1 cellular context compared by ENCODE assay signal in the genomic region with DNA sequence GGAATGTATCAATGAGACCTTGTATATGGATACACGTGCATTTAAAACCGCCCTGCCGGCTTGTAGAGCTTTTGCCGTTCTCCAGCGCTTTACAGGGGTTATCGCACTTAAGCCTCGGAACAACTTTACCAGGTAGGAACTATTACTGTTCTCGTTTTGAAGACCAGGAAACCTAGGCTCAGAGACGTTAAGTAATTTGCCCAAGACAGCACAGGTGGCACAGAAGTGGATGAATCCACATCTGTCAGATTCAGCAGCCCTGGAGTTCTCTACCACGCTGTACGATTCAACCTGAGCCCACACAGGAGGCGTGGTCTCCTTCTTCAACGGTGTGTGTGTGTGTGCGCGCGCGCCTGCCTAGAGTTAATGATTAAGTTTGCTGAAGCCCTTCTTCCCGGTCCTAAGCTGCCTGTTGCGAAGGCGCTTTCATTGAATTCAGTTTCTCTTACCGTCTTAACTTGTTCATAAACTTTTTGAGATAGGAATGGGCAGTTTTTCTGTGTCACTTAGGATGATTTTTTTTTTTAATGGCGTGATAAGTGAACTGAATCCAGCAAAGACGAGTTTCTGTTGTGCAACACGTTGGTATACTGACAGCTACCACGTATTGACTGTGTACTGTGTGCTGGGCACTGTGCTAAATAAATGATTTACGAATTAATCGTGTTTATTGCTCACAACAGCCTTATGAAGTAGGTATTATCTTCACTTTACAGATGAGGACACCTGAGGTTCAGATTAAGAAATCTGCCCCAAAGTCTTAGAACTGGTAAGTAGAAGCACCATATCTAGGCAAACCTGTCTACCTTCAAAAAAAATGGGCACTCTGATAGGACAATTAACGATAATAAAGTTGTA.
TF ChIP-seq lines count a peak whose summit lies in the region.

No MANE protein-coding gene starts in this region.

TF ChIP-seq in K562, 482 proteins besides CTCF, POLR2A, EP300 and RAD21 (continued from another document and continues in another):
- TF ChIP-seq, protein P1, sequence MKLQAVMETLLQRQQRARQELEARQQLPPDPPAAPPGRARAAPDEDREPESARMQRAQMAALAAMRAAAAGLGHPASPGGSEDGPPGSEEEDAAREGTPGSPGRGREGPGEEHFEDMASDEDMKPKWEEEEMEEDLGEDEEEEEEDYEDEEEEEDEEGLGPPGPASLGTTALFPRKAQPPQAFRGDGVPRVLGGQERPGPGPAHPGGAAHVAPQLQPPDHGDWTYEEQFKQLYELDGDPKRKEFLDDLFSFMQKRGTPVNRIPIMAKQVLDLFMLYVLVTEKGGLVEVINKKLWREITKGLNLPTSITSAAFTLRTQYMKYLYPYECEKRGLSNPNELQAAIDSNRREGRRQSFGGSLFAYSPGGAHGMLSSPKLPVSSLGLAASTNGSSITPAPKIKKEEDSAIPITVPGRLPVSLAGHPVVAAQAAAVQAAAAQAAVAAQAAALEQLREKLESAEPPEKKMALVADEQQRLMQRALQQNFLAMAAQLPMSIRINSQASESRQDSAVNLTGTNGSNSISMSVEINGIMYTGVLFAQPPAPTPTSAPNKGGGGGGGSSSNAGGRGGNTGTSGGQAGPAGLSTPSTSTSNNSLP (IDR thresholded peaks at IDR 0.05; ENCODE audit: borderline replicate concordance, low read depth, low read length), result no peak
- no peak for TF ChIP-seq NR2C1 (IDR thresholded peaks at IDR 0.05)
- no peak for TF ChIP-seq NR2C1 (tag; IDR thresholded peaks at IDR 0.05)
- no peak for TF ChIP-seq DPF2 (IDR thresholded peaks at IDR 0.05)
- no peak for TF ChIP-seq RHOXF2B (CRISPR knock-in tag; conservative IDR thresholded peaks at IDR 0.05)
- no peak for TF ChIP-seq BDP1 (IDR thresholded peaks at IDR 0.05; ENCODE audit: insufficient read depth, insufficient read length)
- TF ChIP-seq, protein P2, sequence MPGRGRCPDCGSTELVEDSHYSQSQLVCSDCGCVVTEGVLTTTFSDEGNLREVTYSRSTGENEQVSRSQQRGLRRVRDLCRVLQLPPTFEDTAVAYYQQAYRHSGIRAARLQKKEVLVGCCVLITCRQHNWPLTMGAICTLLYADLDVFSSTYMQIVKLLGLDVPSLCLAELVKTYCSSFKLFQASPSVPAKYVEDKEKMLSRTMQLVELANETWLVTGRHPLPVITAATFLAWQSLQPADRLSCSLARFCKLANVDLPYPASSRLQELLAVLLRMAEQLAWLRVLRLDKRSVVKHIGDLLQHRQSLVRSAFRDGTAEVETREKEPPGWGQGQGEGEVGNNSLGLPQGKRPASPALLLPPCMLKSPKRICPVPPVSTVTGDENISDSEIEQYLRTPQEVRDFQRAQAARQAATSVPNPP (IDR thresholded peaks at IDR 0.05; ENCODE audit: borderline replicate concordance, insufficient read depth, insufficient read length), result no peak
- peak; percentile 7 for TF ChIP-seq TAF9B (IDR thresholded peaks at IDR 0.05; ENCODE audit: partially characterized antibody)
- TF ChIP-seq, protein P3, sequence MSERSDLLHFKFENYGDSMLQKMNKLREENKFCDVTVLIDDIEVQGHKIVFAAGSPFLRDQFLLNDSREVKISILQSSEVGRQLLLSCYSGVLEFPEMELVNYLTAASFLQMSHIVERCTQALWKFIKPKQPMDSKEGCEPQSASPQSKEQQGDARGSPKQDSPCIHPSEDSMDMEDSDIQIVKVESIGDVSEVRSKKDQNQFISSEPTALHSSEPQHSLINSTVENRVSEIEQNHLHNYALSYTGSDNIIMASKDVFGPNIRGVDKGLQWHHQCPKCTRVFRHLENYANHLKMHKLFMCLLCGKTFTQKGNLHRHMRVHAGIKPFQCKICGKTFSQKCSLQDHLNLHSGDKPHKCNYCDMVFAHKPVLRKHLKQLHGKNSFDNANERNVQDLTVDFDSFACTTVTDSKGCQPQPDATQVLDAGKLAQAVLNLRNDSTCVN (CRISPR knock-in tag; IDR thresholded peaks at IDR 0.05), result no peak
- TF ChIP-seq, protein P4, sequence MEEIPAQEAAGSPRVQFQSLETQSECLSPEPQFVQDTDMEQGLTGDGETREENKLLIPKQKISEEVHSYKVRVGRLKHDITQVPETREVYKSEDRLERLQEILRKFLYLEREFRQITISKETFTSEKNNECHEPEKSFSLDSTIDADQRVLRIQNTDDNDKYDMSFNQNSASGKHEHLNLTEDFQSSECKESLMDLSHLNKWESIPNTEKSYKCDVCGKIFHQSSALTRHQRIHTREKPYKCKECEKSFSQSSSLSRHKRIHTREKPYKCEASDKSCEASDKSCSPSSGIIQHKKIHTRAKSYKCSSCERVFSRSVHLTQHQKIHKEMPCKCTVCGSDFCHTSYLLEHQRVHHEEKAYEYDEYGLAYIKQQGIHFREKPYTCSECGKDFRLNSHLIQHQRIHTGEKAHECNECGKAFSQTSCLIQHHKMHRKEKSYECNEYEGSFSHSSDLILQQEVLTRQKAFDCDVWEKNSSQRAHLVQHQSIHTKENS (CRISPR knock-in tag; IDR thresholded peaks at IDR 0.05), result no peak
- TF ChIP-seq, protein P5, sequence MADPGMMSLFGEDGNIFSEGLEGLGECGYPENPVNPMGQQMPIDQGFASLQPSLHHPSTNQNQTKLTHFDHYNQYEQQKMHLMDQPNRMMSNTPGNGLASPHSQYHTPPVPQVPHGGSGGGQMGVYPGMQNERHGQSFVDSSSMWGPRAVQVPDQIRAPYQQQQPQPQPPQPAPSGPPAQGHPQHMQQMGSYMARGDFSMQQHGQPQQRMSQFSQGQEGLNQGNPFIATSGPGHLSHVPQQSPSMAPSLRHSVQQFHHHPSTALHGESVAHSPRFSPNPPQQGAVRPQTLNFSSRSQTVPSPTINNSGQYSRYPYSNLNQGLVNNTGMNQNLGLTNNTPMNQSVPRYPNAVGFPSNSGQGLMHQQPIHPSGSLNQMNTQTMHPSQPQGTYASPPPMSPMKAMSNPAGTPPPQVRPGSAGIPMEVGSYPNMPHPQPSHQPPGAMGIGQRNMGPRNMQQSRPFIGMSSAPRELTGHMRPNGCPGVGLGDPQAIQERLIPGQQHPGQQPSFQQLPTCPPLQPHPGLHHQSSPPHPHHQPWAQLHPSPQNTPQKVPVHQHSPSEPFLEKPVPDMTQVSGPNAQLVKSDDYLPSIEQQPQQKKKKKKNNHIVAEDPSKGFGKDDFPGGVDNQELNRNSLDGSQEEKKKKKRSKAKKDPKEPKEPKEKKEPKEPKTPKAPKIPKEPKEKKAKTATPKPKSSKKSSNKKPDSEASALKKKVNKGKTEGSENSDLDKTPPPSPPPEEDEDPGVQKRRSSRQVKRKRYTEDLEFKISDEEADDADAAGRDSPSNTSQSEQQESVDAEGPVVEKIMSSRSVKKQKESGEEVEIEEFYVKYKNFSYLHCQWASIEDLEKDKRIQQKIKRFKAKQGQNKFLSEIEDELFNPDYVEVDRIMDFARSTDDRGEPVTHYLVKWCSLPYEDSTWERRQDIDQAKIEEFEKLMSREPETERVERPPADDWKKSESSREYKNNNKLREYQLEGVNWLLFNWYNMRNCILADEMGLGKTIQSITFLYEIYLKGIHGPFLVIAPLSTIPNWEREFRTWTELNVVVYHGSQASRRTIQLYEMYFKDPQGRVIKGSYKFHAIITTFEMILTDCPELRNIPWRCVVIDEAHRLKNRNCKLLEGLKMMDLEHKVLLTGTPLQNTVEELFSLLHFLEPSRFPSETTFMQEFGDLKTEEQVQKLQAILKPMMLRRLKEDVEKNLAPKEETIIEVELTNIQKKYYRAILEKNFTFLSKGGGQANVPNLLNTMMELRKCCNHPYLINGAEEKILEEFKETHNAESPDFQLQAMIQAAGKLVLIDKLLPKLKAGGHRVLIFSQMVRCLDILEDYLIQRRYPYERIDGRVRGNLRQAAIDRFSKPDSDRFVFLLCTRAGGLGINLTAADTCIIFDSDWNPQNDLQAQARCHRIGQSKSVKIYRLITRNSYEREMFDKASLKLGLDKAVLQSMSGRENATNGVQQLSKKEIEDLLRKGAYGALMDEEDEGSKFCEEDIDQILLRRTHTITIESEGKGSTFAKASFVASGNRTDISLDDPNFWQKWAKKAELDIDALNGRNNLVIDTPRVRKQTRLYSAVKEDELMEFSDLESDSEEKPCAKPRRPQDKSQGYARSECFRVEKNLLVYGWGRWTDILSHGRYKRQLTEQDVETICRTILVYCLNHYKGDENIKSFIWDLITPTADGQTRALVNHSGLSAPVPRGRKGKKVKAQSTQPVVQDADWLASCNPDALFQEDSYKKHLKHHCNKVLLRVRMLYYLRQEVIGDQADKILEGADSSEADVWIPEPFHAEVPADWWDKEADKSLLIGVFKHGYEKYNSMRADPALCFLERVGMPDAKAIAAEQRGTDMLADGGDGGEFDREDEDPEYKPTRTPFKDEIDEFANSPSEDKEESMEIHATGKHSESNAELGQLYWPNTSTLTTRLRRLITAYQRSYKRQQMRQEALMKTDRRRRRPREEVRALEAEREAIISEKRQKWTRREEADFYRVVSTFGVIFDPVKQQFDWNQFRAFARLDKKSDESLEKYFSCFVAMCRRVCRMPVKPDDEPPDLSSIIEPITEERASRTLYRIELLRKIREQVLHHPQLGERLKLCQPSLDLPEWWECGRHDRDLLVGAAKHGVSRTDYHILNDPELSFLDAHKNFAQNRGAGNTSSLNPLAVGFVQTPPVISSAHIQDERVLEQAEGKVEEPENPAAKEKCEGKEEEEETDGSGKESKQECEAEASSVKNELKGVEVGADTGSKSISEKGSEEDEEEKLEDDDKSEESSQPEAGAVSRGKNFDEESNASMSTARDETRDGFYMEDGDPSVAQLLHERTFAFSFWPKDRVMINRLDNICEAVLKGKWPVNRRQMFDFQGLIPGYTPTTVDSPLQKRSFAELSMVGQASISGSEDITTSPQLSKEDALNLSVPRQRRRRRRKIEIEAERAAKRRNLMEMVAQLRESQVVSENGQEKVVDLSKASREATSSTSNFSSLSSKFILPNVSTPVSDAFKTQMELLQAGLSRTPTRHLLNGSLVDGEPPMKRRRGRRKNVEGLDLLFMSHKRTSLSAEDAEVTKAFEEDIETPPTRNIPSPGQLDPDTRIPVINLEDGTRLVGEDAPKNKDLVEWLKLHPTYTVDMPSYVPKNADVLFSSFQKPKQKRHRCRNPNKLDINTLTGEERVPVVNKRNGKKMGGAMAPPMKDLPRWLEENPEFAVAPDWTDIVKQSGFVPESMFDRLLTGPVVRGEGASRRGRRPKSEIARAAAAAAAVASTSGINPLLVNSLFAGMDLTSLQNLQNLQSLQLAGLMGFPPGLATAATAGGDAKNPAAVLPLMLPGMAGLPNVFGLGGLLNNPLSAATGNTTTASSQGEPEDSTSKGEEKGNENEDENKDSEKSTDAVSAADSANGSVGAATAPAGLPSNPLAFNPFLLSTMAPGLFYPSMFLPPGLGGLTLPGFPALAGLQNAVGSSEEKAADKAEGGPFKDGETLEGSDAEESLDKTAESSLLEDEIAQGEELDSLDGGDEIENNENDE (IDR thresholded peaks at IDR 0.05; ENCODE audit: low read depth, low read length), result no peak
- TF ChIP-seq ZNF445 (CRISPR knock-in tag; IDR thresholded peaks at IDR 0.05; ENCODE audit: low read depth), result no peak
- 0 out of 2 replicates have a peak, but pooled peaks have one; percentile 34 for TF ChIP-seq ERF (CRISPR knock-in tag; IDR thresholded peaks at IDR 0.05)
- TF ChIP-seq KDM4B (IDR thresholded peaks at IDR 0.05; ENCODE audit: borderline replicate concordance in 2 of 2, low read depth in 1 of 2), result no peak
- no peak for TF ChIP-seq ZZZ3 (IDR thresholded peaks at IDR 0.05)
- TF ChIP-seq ZFP36 (IDR thresholded peaks at IDR 0.05; ENCODE audit: low read depth, low read length, partially characterized antibody), result peak; percentile 57
- TF ChIP-seq ELF4 (CRISPR knock-in tag; IDR thresholded peaks at IDR 0.05), result no peak
- no peak for TF ChIP-seq ZC3H8 (IDR thresholded peaks at IDR 0.05)
- TF ChIP-seq ZKSCAN3 (CRISPR knock-in tag; IDR thresholded peaks at IDR 0.05), result no peak
- TF ChIP-seq FOXP1 (CRISPR knock-in tag; IDR thresholded peaks at IDR 0.05), result no peak
- TF ChIP-seq ZNF75A (CRISPR knock-in tag; IDR thresholded peaks at IDR 0.05), result no peak
- TF ChIP-seq SETDB1 (IDR thresholded peaks at IDR 0.05; ENCODE audit: low read length), result no peak
- no peak for TF ChIP-seq ZNF316 (IDR thresholded peaks at IDR 0.05)
- TF ChIP-seq ZBED1 (IDR thresholded peaks at IDR 0.05), result no peak
- no peak for TF ChIP-seq NFE2L1 (tag; IDR thresholded peaks at IDR 0.05; ENCODE audit: borderline replicate concordance, low read depth)
- TF ChIP-seq, protein P6, sequence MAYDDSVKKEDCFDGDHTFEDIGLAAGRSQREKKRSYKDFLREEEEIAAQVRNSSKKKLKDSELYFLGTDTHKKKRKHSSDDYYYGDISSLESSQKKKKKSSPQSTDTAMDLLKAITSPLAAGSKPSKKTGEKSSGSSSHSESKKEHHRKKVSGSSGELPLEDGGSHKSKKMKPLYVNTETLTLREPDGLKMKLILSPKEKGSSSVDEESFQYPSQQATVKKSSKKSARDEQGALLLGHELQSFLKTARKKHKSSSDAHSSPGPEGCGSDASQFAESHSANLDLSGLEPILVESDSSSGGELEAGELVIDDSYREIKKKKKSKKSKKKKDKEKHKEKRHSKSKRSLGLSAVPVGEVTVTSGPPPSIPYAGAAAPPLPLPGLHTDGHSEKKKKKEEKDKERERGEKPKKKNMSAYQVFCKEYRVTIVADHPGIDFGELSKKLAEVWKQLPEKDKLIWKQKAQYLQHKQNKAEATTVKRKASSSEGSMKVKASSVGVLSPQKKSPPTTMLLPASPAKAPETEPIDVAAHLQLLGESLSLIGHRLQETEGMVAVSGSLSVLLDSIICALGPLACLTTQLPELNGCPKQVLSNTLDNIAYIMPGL (CRISPR knock-in tag; IDR thresholded peaks at IDR 0.05), result no peak
- TF ChIP-seq HSF4 (CRISPR knock-in tag; IDR thresholded peaks at IDR 0.05; ENCODE audit: borderline replicate concordance), result no peak
- TF ChIP-seq CREM (IDR thresholded peaks at IDR 0.05; ENCODE audit: low read depth), result peak; percentile 32; the same call in 1 of the 2 replicates
- TF ChIP-seq, protein P7, sequence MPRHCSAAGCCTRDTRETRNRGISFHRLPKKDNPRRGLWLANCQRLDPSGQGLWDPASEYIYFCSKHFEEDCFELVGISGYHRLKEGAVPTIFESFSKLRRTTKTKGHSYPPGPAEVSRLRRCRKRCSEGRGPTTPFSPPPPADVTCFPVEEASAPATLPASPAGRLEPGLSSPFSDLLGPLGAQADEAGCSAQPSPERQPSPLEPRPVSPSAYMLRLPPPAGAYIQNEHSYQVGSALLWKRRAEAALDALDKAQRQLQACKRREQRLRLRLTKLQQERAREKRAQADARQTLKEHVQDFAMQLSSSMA (CRISPR knock-in tag; IDR thresholded peaks at IDR 0.05), result no peak
- no peak for TF ChIP-seq ZNF274 (IDR thresholded peaks at IDR 0.05; ENCODE audit: borderline replicate concordance, low read depth, low read length)
- TF ChIP-seq, protein P8, sequence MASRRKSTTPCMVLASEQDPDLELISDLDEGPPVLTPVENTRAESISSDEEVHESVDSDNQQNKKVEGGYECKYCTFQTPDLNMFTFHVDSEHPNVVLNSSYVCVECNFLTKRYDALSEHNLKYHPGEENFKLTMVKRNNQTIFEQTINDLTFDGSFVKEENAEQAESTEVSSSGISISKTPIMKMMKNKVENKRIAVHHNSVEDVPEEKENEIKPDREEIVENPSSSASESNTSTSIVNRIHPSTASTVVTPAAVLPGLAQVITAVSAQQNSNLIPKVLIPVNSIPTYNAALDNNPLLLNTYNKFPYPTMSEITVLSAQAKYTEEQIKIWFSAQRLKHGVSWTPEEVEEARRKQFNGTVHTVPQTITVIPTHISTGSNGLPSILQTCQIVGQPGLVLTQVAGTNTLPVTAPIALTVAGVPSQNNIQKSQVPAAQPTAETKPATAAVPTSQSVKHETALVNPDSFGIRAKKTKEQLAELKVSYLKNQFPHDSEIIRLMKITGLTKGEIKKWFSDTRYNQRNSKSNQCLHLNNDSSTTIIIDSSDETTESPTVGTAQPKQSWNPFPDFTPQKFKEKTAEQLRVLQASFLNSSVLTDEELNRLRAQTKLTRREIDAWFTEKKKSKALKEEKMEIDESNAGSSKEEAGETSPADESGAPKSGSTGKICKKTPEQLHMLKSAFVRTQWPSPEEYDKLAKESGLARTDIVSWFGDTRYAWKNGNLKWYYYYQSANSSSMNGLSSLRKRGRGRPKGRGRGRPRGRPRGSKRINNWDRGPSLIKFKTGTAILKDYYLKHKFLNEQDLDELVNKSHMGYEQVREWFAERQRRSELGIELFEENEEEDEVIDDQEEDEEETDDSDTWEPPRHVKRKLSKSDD (conservative IDR thresholded peaks at IDR 0.05; ENCODE audit: low read length), result no peak
- TF ChIP-seq JUN (IDR thresholded peaks at IDR 0.05; ENCODE audit: borderline replicate concordance, low read depth, low read length), result no peak
- no peak for TF ChIP-seq JUN (CRISPR knock-in tag; IDR thresholded peaks at IDR 0.05; ENCODE audit: borderline replicate concordance)
